ENCODE assay signal across 8 cellular contexts in the genomic region with DNA sequence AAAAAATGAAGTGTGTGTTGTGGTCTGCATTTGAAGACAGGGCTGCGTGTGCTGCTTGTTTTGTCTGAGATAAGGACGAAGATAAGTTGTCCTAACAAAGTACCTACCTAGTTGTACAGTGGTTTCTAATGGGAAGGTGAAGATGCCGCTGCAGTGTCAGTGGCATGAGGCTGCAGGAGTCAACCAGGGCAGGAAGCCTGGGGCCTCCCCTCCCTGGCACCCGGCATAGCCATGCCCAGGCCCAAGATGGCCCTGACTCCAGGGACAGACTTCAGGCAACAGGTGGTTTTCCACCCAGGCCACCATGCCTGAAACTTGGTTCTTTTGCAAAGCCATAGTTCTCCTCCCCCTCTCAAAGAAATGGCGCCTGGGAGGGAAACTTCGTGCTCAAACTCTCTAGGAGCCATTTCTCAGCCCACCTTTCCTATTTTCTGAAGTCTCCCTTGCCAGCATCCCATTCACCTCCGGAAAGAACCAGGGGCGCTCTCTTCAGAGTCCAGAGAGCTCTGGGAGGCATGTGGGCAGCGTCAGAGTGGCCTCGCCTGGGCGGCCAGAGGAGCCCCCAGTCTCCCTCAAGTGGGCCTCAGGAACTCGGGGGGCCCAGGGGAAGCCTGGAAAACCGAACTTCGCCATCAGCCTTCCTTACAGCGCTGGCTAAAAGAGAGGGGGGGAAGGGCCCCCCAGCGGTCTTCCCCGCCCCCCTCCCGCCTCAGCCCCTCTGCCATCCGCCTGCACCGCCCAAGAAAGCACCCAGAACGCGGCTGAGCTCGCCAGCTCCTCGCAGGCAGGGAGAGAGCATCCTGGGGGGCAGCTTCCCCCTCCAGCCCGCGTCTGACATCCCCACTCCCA. TPM values are rescaled to one million over a fixed set of nuclear protein-coding genes. Genes with fewer than 3 reads are reported as not detected.
A peak's percentile ranks its signal among the peaks of the same experiment; 100 is the strongest.
DNase-seq lines count a peak whose midpoint lies in the region; ATAC-seq and TF ChIP-seq lines count a peak whose summit lies in the region.

No MANE protein-coding gene starts in this region.

- peak overlapping the region; percentile 88 for H3K4me3 Mint-ChIP-seq in activated CD8-positive, alpha-beta T cell treated with anti-CD3 and anti-CD28 coated beads, Interleukin-2, amount 10 ng/mL, durations not matched to agents 7 days and 5 days

- no peaks in the 10 kb centered on the region for H3K27me3 Mint-ChIP-seq in activated CD8-positive, alpha-beta T cell treated with anti-CD3 and anti-CD28 coated beads, Interleukin-2, amount 10 ng/mL, durations not matched to agents 7 days and 5 days (ENCODE audit: low read depth)

- DNase-seq in NCI-H146 (lab: John Stamatoyannopoulos, UW) = peak; percentile 14
- DNase-seq in NCI-H146 treated with DMSO at 0.1 percent for 48 hours (lab: John Stamatoyannopoulos, UW; ENCODE audit: unreplicated experiment) = no peak
- peak; percentile 53 for DNase-seq in activated CD8-positive, alpha-beta T cell treated with anti-CD3 and anti-CD28 coated beads, Interleukin-2, amount 10 ng/mL, durations not matched to agents 7 days and 5 days
- DNase-seq in esophagus muscularis mucosa (ENCODE audit: extremely low spot score) = no peak
- peak; percentile 13 for DNase-seq in prostate gland (ENCODE audit: low spot score)
- DNase-seq in GOT3 (lab: John Stamatoyannopoulos, UW) = no peak
- no peak for DNase-seq in NCI-H128 (lab: John Stamatoyannopoulos, UW; ENCODE audit: unreplicated experiment)

- H3K9me3 Mint-ChIP-seq in activated CD8-positive, alpha-beta T cell treated with anti-CD3 and anti-CD28 coated beads, Interleukin-2, amount 10 ng/mL, durations not matched to agents 7 days and 5 days (ENCODE audit: insufficient read depth) = no peaks in the 10 kb centered on the region

- H3K27me3 ChIP-seq in esophagus muscularis mucosa (no peaks in the 10 kb centered on the region), prostate gland (replicated peaks; ENCODE audit: insufficient read depth) (no peaks in the 10 kb centered on the region)

- H3K36me3 ChIP-seq in esophagus muscularis mucosa (no peaks in the 10 kb centered on the region), prostate gland (no peaks in the 10 kb centered on the region)

- TF ChIP-seq CTCF in esophagus muscularis mucosa (IDR thresholded peaks at IDR 0.05) (no peak), prostate gland (IDR thresholded peaks at IDR 0.05) (no peak)

- no peak for TF ChIP-seq EP300 in esophagus muscularis mucosa (IDR thresholded peaks at IDR 0.05)

- POLR2A ChIA-PET in activated CD8-positive, alpha-beta T cell treated with anti-CD3 and anti-CD28 coated beads, Interleukin-2, amount 10 ng/mL, durations not matched to agents 7 days and 5 days (lab: Charles Lee) = interaction anchor here (0.5 to 2.2 kb wide), 9 partner anchors 10 to 239 kb away, joined by 3 to 6 read pairs (median 3); no protein-coding TSS in a partner anchor

- TF ChIP-seq POLR2A in esophagus muscularis mucosa (IDR thresholded peaks at IDR 0.05; ENCODE audit: low read depth) = no peak
- TF ChIP-seq POLR2A in prostate gland (IDR thresholded peaks at IDR 0.05) = no peak

- H3K4me3 ChIP-seq in esophagus muscularis mucosa (peak overlapping the region; percentile 81 to 94 (median 88)), prostate gland (peak overlapping the region; percentile 60 to 86)

- ATAC-seq in activated CD8-positive, alpha-beta T cell treated with anti-CD3 and anti-CD28 coated beads, Interleukin-2, amount 10 ng/mL, durations not matched to agents 7 days and 5 days = no peak
- no peak for ATAC-seq in HG03196 (IDR thresholded peaks at IDR 0.05; ENCODE audit: unreplicated experiment)

- H3K36me3 Mint-ChIP-seq in activated CD8-positive, alpha-beta T cell treated with anti-CD3 and anti-CD28 coated beads, Interleukin-2, amount 10 ng/mL, durations not matched to agents 7 days and 5 days (ENCODE audit: low read depth) = peaks cover 8% of the 10 kb centered on the region

- peaks cover 39 to 58% (median 54%) of the 10 kb centered on the region in 4 donors for H3K4me1 ChIP-seq in esophagus muscularis mucosa
- peaks cover 16% of the 10 kb centered on the region for H3K4me1 ChIP-seq in prostate gland (replicated peaks)

- WGBS in esophagus muscularis mucosa = 32% methylated on average over 13 of the region's 26 CpGs
- 15% methylated on average over 21 of the region's 26 CpGs for WGBS in prostate gland

- CTCF ChIA-PET in activated CD8-positive, alpha-beta T cell treated with anti-CD3 and anti-CD28 coated beads, Interleukin-2, amount 10 ng/mL, durations not matched to agents 7 days and 5 days (lab: Charles Lee) = interaction anchor here (0.6 to 3.7 kb wide), 10 partner anchors 67 to 596 kb away, joined by 3 to 22 read pairs (median 4); no protein-coding TSS in a partner anchor

- H3K9me3 ChIP-seq in esophagus muscularis mucosa (no peaks in the 10 kb centered on the region), prostate gland (no peaks in the 10 kb centered on the region)

- peaks cover 54% of the 10 kb centered on the region for H3K4me1 Mint-ChIP-seq in activated CD8-positive, alpha-beta T cell treated with anti-CD3 and anti-CD28 coated beads, Interleukin-2, amount 10 ng/mL, durations not matched to agents 7 days and 5 days (ENCODE audit: low read depth)

- intact Hi-C loops in esophagus muscularis mucosa (cut with DNase I) = loop anchor here (5.0 to 10.0 kb wide), 4 partner anchors 98 to 560 kb away; no protein-coding TSS in a partner anchor
- intact Hi-C loops in prostate gland (cut with DNase I) = loop anchor here (5.0 kb wide), 3 partner anchors 108 to 288 kb away; a partner anchor contains a TSS

- peak overlapping the region; percentile 93 for H3K27ac Mint-ChIP-seq in activated CD8-positive, alpha-beta T cell treated with anti-CD3 and anti-CD28 coated beads, Interleukin-2, amount 10 ng/mL, durations not matched to agents 7 days and 5 days

- H3K27ac ChIP-seq in esophagus muscularis mucosa (replicated peaks in 1 of 4) (peak overlapping the region; percentile 92 to 99 (median 96)), prostate gland (peak overlapping the region; percentile 77 to 81)

RNA-seq across cellular contexts. Expression of a gene that starts 2.0 kb away (rescaled TPM):
- 10 to 100 TPM; 40.3 to 43.1 TPM for total RNA-seq in activated CD8-positive, alpha-beta T cell treated with anti-CD3 and anti-CD28 coated beads, Interleukin-2, amount 10 ng/mL, durations not matched to agents 7 days and 5 days
- total RNA-seq in esophagus muscularis mucosa (10 to 100 TPM; 50.0 to 75.8 (median 57.5) TPM), prostate gland (10 to 100 TPM; 28.0 to 97.8 TPM)

Comparison
In these comparisons a context has a peak if more than half of its experiments do, and no peak if none do; other contexts are left out.
1. DNase-seq: peak in NCI-H146 (single experiment), activated CD8-positive, alpha-beta T cell treated with anti-CD3 and anti-CD28 coated beads, Interleukin-2, amount 10 ng/mL, durations not matched to agents 7 days and 5 days (single experiment) and prostate gland (single experiment); none in NCI-H146 treated with DMSO at 0.1 percent for 48 hours (single experiment), esophagus muscularis mucosa (single experiment), GOT3 (single experiment) and NCI-H128 (single experiment).